ENCODE assay signal across 17 cellular contexts in genomic region chr12:91954761-91955160, GRCh38.
"Had no signal": no experiment of that assay in that cellular context is flagged by ENCODE, and none has a peak within 500 bp of the region (broad histone marks: within the 10 kb centered on the region; RNA-seq: fewer than 3 reads in every experiment).

No MANE protein-coding gene starts in this region.

- H3K36me3 ChIP-seq: neural progenitor cell, ovary had no signal

- H3K27ac Mint-ChIP-seq: activated CD4-positive, alpha-beta T cell treated with anti-CD3 and anti-CD28 coated beads, Interleukin-2, amount 10 ng/mL, durations not matched to agents 24 days and 14 days; activated CD8-positive, alpha-beta T cell treated with anti-CD3 and anti-CD28 coated beads for 36 hours; activated naive CD4-positive, alpha-beta T cell treated with anti-CD3 and anti-CD28 coated beads for 36 hours; activated T-cell treated with anti-CD3 and anti-CD28 coated beads, Interleukin-2, amount 50 U/mL, for 24 hours; dendritic cell treated with granulocyte-macrophage colony-stimulating factor and Interleukin-4, amounts not matched to agents 40 ng/mL and 50 ng/mL, for 4 days; neural progenitor cell; stimulated activated naive B cell treated with anti-CD40 and anti-IgM and Interleukin-4, amounts not matched to agents 10 μg/mL and 1 μg/mL and 100 μg/mL, for 72 hours had no signal

- H3K9me2 ChIP-seq: SK-N-SH had no signal

- H3K9me3 ChIP-seq: ovary, SK-N-SH had no signal

- H3K4me2 ChIP-seq: neural progenitor cell, SK-N-SH had no signal

- H3K4me3 Mint-ChIP-seq: activated CD4-positive, alpha-beta T cell treated with anti-CD3 and anti-CD28 coated beads, Interleukin-2, amount 10 ng/mL, durations not matched to agents 24 days and 14 days; activated CD8-positive, alpha-beta T cell treated with anti-CD3 and anti-CD28 coated beads for 36 hours; activated naive CD4-positive, alpha-beta T cell treated with anti-CD3 and anti-CD28 coated beads for 36 hours; activated T-cell treated with anti-CD3 and anti-CD28 coated beads, Interleukin-2, amount 50 U/mL, for 24 hours; dendritic cell treated with granulocyte-macrophage colony-stimulating factor and Interleukin-4, amounts not matched to agents 40 ng/mL and 50 ng/mL, for 4 days; neural progenitor cell; stimulated activated naive B cell treated with anti-CD40 and anti-IgM and Interleukin-4, amounts not matched to agents 10 μg/mL and 1 μg/mL and 100 μg/mL, for 72 hours had no signal

- H3K27me3 ChIP-seq: neural progenitor cell, ovary had no signal

- H3K4me1 Mint-ChIP-seq: activated CD4-positive, alpha-beta T cell treated with anti-CD3 and anti-CD28 coated beads, Interleukin-2, amount 10 ng/mL, durations not matched to agents 24 days and 14 days; neural progenitor cell had no signal

- H3K9me3 Mint-ChIP-seq: dendritic cell treated with granulocyte-macrophage colony-stimulating factor and Interleukin-4, amounts not matched to agents 40 ng/mL and 50 ng/mL, for 4 days had no signal

- H3K4me1 ChIP-seq: neural progenitor cell had no signal

- DNase-seq: activated CD4-positive, alpha-beta T cell treated with anti-CD3 and anti-CD28 coated beads, Interleukin-2, amount 10 ng/mL, durations not matched to agents 24 days and 14 days; activated CD8-positive, alpha-beta T cell treated with anti-CD3 and anti-CD28 coated beads for 36 hours; activated naive CD4-positive, alpha-beta T cell treated with anti-CD3 and anti-CD28 coated beads for 36 hours; activated T-cell treated with anti-CD3 and anti-CD28 coated beads, Interleukin-2, amount 50 U/mL, for 24 hours; aorta; effector memory CD4-positive, alpha-beta T cell; midbrain; ovary; SK-N-SH; stimulated activated naive B cell treated with anti-CD40 and anti-IgM and Interleukin-4, amounts not matched to agents 10 μg/mL and 1 μg/mL and 100 μg/mL, for 72 hours; T-helper 9 cell had no signal

- H3K36me3 Mint-ChIP-seq: neural progenitor cell; stimulated activated naive B cell treated with anti-CD40 and anti-IgM and Interleukin-4, amounts not matched to agents 10 μg/mL and 1 μg/mL and 100 μg/mL, for 72 hours had no signal

- H3K4me3 ChIP-seq: neural progenitor cell, ovary had no signal

- H3K27me3 Mint-ChIP-seq: activated CD4-positive, alpha-beta T cell treated with anti-CD3 and anti-CD28 coated beads, Interleukin-2, amount 10 ng/mL, durations not matched to agents 24 days and 14 days; activated CD8-positive, alpha-beta T cell treated with anti-CD3 and anti-CD28 coated beads for 36 hours; activated T-cell treated with anti-CD3 and anti-CD28 coated beads, Interleukin-2, amount 50 U/mL, for 24 hours; dendritic cell treated with granulocyte-macrophage colony-stimulating factor and Interleukin-4, amounts not matched to agents 40 ng/mL and 50 ng/mL, for 4 days; stimulated activated naive B cell treated with anti-CD40 and anti-IgM and Interleukin-4, amounts not matched to agents 10 μg/mL and 1 μg/mL and 100 μg/mL, for 72 hours had no signal

- H3K27ac ChIP-seq: neural progenitor cell, ovary had no signal

- H2AFZ ChIP-seq: neural progenitor cell had no signal

- FAIRE-seq: endothelial cell of umbilical vein, keratinocyte, urothelium cell line had no signal

- ATAC-seq: activated CD8-positive, alpha-beta T cell treated with anti-CD3 and anti-CD28 coated beads for 36 hours; left lobe of liver; stimulated activated naive B cell treated with anti-CD40 and anti-IgM and Interleukin-4, amounts not matched to agents 10 μg/mL and 1 μg/mL and 100 μg/mL, for 72 hours had no signal
